8 cellular contexts compared by ENCODE assay signal in genomic region chr19:58546131-58546530, GRCh38.
DNase-seq lines count a peak whose midpoint lies in the region; TF ChIP-seq lines count a peak whose summit lies in the region.

No MANE protein-coding gene starts in this region.

- H3F3A ChIP-seq in Loucy (ENCODE audit: low read depth): peaks cover 5% of the 10 kb centered on the region

- peaks cover 49% of the 10 kb centered on the region for H3K4me1 ChIP-seq in BLaER1
- H3K4me1 ChIP-seq in Loucy (ENCODE audit: insufficient read depth, low read length, poor library complexity, severe bottlenecking): peaks cover 27% of the 10 kb centered on the region
- H3K4me1 ChIP-seq in duodenal mucosa (ENCODE audit: control insufficient read depth in 1 of 2, insufficient read depth in 2 of 2, low read length in 2 of 2): peaks cover 19 to 20% of the 10 kb centered on the region in 2 donors

- no peak for TF ChIP-seq CTCF in Loucy (conservative IDR thresholded peaks at IDR 0.05; ENCODE audit: low read length)
- no peak for TF ChIP-seq CTCF in nephron (IDR thresholded peaks at IDR 0.05; ENCODE audit: unreplicated experiment in 3 of 3)

- peak overlapping the region; percentile 98; the same call in 1 of the 2 replicates for H3K27ac ChIP-seq in BLaER1
- no peak overlapping the region for H3K27ac ChIP-seq in duodenal mucosa (ENCODE audit: low read depth, low read length)

- peak overlapping the region; percentile 97 to 99 (median 97) for H3K4me3 Mint-ChIP-seq in nephron

- H3K27ac Mint-ChIP-seq in nephron: peak overlapping the region; percentile 70 to 93 (median 92)

- H3K4me2 ChIP-seq in BLaER1 (peak overlapping the region; percentile 99), Loucy (ENCODE audit: low read depth, low read length, poor library complexity, severe bottlenecking) (peak overlapping the region; percentile 97)

- H3K27me3 Mint-ChIP-seq in nephron (ENCODE audit: low read depth): peaks cover 10% of the 10 kb centered on the region

- H3K79me2 ChIP-seq in Loucy (ENCODE audit: insufficient read depth, low read length): peaks cover 66% of the 10 kb centered on the region

- H3K9ac ChIP-seq in BLaER1: peak overlapping the region; percentile 99
- H3K9ac ChIP-seq in Loucy (ENCODE audit: low read depth, low read length, poor library complexity, severe bottlenecking): peak overlapping the region; percentile 93
- peak overlapping the region; percentile 71 to 72 for H3K9ac ChIP-seq in duodenal mucosa (ENCODE audit: low read depth in 1 of 2, low read length in 2 of 2)

- peaks cover 59% of the 10 kb centered on the region for H3K36me3 ChIP-seq in BLaER1
- H3K36me3 ChIP-seq in Loucy (ENCODE audit: insufficient read depth, low read length): peaks cover 51% of the 10 kb centered on the region
- H3K36me3 ChIP-seq in duodenal mucosa (ENCODE audit: control insufficient read depth in 1 of 2, insufficient read depth in 2 of 2, low read length in 2 of 2): peaks cover 37 to 50% of the 10 kb centered on the region in 2 donors

- H3K4me1 Mint-ChIP-seq in nephron: peaks cover 27% of the 10 kb centered on the region

- H4K20me1 ChIP-seq in BLaER1: peaks cover 68% of the 10 kb centered on the region
- peaks cover 65% of the 10 kb centered on the region for H4K20me1 ChIP-seq in Loucy (ENCODE audit: insufficient read depth, low read length, poor library complexity, severe bottlenecking)

- H3K9me3 ChIP-seq in BLaER1: no peaks in the 10 kb centered on the region
- no peaks in the 10 kb centered on the region for H3K9me3 ChIP-seq in Loucy (ENCODE audit: insufficient read depth, low read depth, low read length)
- no peaks in the 10 kb centered on the region for H3K9me3 ChIP-seq in duodenal mucosa (ENCODE audit: control insufficient read depth in 1 of 2, low read length in 2 of 2)

- H3K27me3 ChIP-seq in BLaER1 (no peaks in the 10 kb centered on the region), Loucy (ENCODE audit: insufficient read depth, low read length, poor library complexity, severe bottlenecking) (no peaks in the 10 kb centered on the region), duodenal mucosa (ENCODE audit: control insufficient read depth in 1 of 2, insufficient read depth in 2 of 2, low read length in 2 of 2) (no peaks in the 10 kb centered on the region)

- no peaks in the 10 kb centered on the region for H3K9me2 ChIP-seq in Loucy (replicated peaks; ENCODE audit: low read depth, low read length)

- H3K4me3 ChIP-seq in BLaER1 (peak overlapping the region; percentile 100), Loucy (ENCODE audit: low read length, poor library complexity, severe bottlenecking) (peak overlapping the region; percentile 96), duodenal mucosa (ENCODE audit: low read depth in 1 of 2, low read length in 2 of 2) (peak overlapping the region; percentile 90 to 92)

- H2AFZ ChIP-seq in Loucy (ENCODE audit: low read length): no peak overlapping the region

- peaks cover 44% of the 10 kb centered on the region for H3K36me3 Mint-ChIP-seq in nephron (ENCODE audit: low read depth)

- DNase-seq in GF-D8 (lab: John Stamatoyannopoulos, UW) (no peak), T-helper 9 cell (no peak), NCI-H524 treated with DMSO at 0.1 percent for 48 hours (lab: John Stamatoyannopoulos, UW) (no peak)
- DNase-seq in stimulated activated naive CD4-positive, alpha-beta T cell (lab: John Stamatoyannopoulos, UW): no peak

- H3K9me3 Mint-ChIP-seq in nephron: no peaks in the 10 kb centered on the region
